In genomic region chr4:57303012-57303751, GRCh38 we compare ENCODE assay signal across 15 cellular contexts.
DNase-seq lines count a peak whose midpoint lies in the region; ATAC-seq and TF ChIP-seq lines count a peak whose summit lies in the region.
"Had no signal": no experiment of that assay in that cellular context is flagged by ENCODE, and none has a peak within 500 bp of the region (broad histone marks: within the 10 kb centered on the region; RNA-seq: fewer than 3 reads in every experiment).

No MANE protein-coding gene starts in this region.

- H3K9me3 ChIP-seq in heart right ventricle, result peaks cover 0 to 9% (median 0%) of the 10 kb centered on the region in 11 donors
- H3K9me3 ChIP-seq in right cardiac atrium (ENCODE audit: control insufficient read depth, low read length), result no peaks in the 10 kb centered on the region
- no peaks in the 10 kb centered on the region for H3K9me3 ChIP-seq in thyroid gland
- H3K9me3 ChIP-seq: pancreas had no signal

- peak in 2 of 8 donors; percentile 52 to 64 for ATAC-seq in heart right ventricle
- no peak for ATAC-seq in right cardiac atrium
- peak; percentile 46 for ATAC-seq in foreskin keratinocyte
- ATAC-seq in GM18517 (IDR thresholded peaks at IDR 0.05; ENCODE audit: unreplicated experiment), result no peak
- ATAC-seq: gastroesophageal sphincter, pancreas had no signal

- DNase-seq in heart right ventricle (no peak), right cardiac atrium (no peak), SK-MEL-5 (ENCODE audit: low read depth, low spot score) (peak; percentile 40), foreskin keratinocyte (peak; percentile 8 to 32), thyroid gland (peak; percentile 20 to 21), NCI-H187 treated with DMSO at 0.1 percent for 48 hours (lab: John Stamatoyannopoulos, UW) (no peak), RKO (ENCODE audit: low spot score) (no peak)
- DNase-seq: activated naive CD4-positive, alpha-beta T cell treated with Interleukin-2 at 50 U/mL for 16 hours; NCI-H2081; pancreas had no signal

- H3K4me1 ChIP-seq in heart right ventricle (no peaks in the 10 kb centered on the region), right cardiac atrium (ENCODE audit: control insufficient read depth, insufficient read depth, low read length) (no peaks in the 10 kb centered on the region), foreskin keratinocyte (no peaks in the 10 kb centered on the region), thyroid gland (no peaks in the 10 kb centered on the region)
- H3K4me1 ChIP-seq: gastroesophageal sphincter, pancreas had no signal

- no peak for TF ChIP-seq POLR2A in thyroid gland (IDR thresholded peaks at IDR 0.05)

- H3K36me3 ChIP-seq in heart right ventricle (no peaks in the 10 kb centered on the region), thyroid gland (no peaks in the 10 kb centered on the region)
- H3K36me3 ChIP-seq: gastroesophageal sphincter, pancreas had no signal

- H3K27me3 ChIP-seq in heart right ventricle, result peaks cover 0 to 8% (median 0%) of the 10 kb centered on the region in 7 donors
- no peaks in the 10 kb centered on the region for H3K27me3 ChIP-seq in right cardiac atrium (ENCODE audit: control insufficient read depth, insufficient read depth)
- H3K27me3 ChIP-seq in foreskin keratinocyte, result peaks cover 7% of the 10 kb centered on the region
- no peaks in the 10 kb centered on the region for H3K27me3 ChIP-seq in thyroid gland
- H3K27me3 ChIP-seq: gastroesophageal sphincter, pancreas had no signal

- in situ Hi-C loops in SK-MEL-5 (cut with HindIII; ENCODE audit: low pct_unique_long_range_greater_than_20kb, low sequenced_read_pairs), result no loop called here

- WGBS in heart right ventricle, 2 donors, result 58 to 63% methylated on average over 13 to 14 of the region's 14 CpGs
- 64% methylated on average over 14 of the region's 14 CpGs for WGBS in right cardiac atrium
- 71 to 76% methylated on average over 5 to 14 of the region's 14 CpGs for WGBS in thyroid gland, 2 donors

- H3K27ac ChIP-seq in heart right ventricle (no peak overlapping the region), right cardiac atrium (ENCODE audit: low read length) (no peak overlapping the region), foreskin keratinocyte (no peak overlapping the region), thyroid gland (no peak overlapping the region)
- H3K27ac ChIP-seq: gastroesophageal sphincter, KMS-11, pancreas, SK-N-MC, VCaP had no signal

- H3K4me3 ChIP-seq in heart right ventricle (no peak overlapping the region), right cardiac atrium (ENCODE audit: low read length) (no peak overlapping the region), thyroid gland (replicated peaks in 1 of 3) (no peak overlapping the region)
- H3K4me3 ChIP-seq: gastroesophageal sphincter, pancreas, SK-N-MC had no signal

- TF ChIP-seq CTCF in heart right ventricle (IDR thresholded peaks at IDR 0.05) (peak in 6 of 9 donors; percentile 13 to 53 (median 26)), foreskin keratinocyte (conservative IDR thresholded peaks at IDR 0.05) (peak; percentile 23), thyroid gland (IDR thresholded peaks at IDR 0.05) (peak in 3 of 6 experiments; percentile 12 to 39 (median 23))

- intact Hi-C loops in heart right ventricle (cut with DNase I), result loop anchor here in 4 of 10 donors (1.0 to 10.0 kb wide), 4 partner anchors 138 to 141 kb away; no protein-coding TSS in a partner anchor
- intact Hi-C loops in right cardiac atrium (cut with DNase I), result loop anchor here in 2 of 4 donors (10.0 kb wide), 2 partner anchors 118 to 138 kb away; no protein-coding TSS in a partner anchor
- intact Hi-C loops in thyroid gland (cut with DNase I), result no loop called here

Comparison
In these comparisons a context has a peak if more than half of its experiments do, and no peak if none do; other contexts are left out.
1. DNase-seq: peak in SK-MEL-5 (single experiment), foreskin keratinocyte (2 of 2) and thyroid gland (2 of 2); none in heart right ventricle (0 of 2), right cardiac atrium (0 of 3), NCI-H187 treated with DMSO at 0.1 percent for 48 hours (single experiment) and RKO (single experiment).